In the genomic region with DNA sequence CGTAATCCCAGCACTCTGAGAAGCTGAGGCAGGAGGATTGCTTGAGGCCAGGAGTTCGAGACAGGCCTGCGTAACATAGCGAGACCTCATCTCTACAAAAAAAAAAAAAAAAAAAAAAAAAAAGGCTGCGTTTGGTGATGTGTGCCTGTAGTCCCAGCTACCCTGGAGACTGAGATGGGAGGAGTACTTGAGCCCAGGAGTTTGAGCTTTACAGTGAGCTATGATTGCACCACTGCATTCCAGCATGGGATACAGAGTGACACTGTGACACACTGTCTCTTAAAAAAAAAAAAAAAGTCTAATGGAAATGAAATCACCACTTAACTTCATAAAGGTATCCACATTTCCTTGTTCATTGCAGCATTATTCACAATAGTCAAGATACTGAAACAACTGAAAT, we compare ENCODE assay signal across 1 cellular context.
TF ChIP-seq lines count a peak whose summit lies in the region.

No MANE protein-coding gene starts in this region.

TF ChIP-seq in HepG2, 621 proteins besides CTCF, POLR2A, EP300 and RAD21:
- TF ChIP-seq ZNF530 (CRISPR knock-in tag; IDR thresholded peaks at IDR 0.05; ENCODE audit: low read depth) (no peak), CSRNP2 (CRISPR knock-in tag; conservative IDR thresholded peaks at IDR 0.05; ENCODE audit: low read depth) (no peak), TEAD3 (CRISPR knock-in tag; optimal IDR thresholded peaks at IDR 0.05; ENCODE audit: borderline replicate concordance) (peak; percentile 77), ZFP36 (IDR thresholded peaks at IDR 0.05; ENCODE audit: borderline replicate concordance, low read depth, low read length, partially characterized antibody) (no peak), ZNF292 (CRISPR knock-in tag; IDR thresholded peaks at IDR 0.05; ENCODE audit: borderline replicate concordance, low read depth) (0 out of 2 replicates have a peak, but pooled peaks have one; percentile 24), CEBPB (IDR thresholded peaks at IDR 0.05; ENCODE audit: borderline replicate concordance, low read depth, low read length) (peak; percentile 34; the same call in 1 of the 2 replicates), CEBPG (CRISPR knock-in tag; IDR thresholded peaks at IDR 0.05) (peak; percentile 50), SSRP1 (CRISPR knock-in tag; IDR thresholded peaks at IDR 0.05) (no peak), POLR2G (IDR thresholded peaks at IDR 0.05; ENCODE audit: low read depth, low read length) (no peak), HNF4A (CRISPR knock-in tag; IDR thresholded peaks at IDR 0.05) (0 out of 2 replicates have a peak, but pooled peaks have one; percentile 8), PCBP1 (IDR thresholded peaks at IDR 0.05; ENCODE audit: borderline replicate concordance, low read depth, low read length) (no peak), ZNF468 (CRISPR knock-in tag; IDR thresholded peaks at IDR 0.05) (no peak)
- TF ChIP-seq, protein P1, sequence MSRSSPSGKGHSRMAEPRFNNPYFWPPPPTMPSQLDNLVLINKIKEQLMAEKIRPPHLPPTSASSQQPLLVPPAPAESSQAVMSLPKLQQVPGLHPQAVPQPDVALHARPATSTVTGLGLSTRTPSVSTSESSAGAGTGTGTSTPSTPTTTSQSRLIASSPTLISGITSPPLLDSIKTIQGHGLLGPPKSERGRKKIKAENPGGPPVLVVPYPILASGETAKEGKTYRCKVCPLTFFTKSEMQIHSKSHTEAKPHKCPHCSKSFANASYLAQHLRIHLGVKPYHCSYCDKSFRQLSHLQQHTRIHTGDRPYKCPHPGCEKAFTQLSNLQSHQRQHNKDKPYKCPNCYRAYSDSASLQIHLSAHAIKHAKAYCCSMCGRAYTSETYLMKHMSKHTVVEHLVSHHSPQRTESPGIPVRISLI (CRISPR knock-in tag; IDR thresholded peaks at IDR 0.05; ENCODE audit: borderline replicate concordance) = peak; percentile 72
